8 cellular contexts compared by ENCODE assay signal in genomic region chr2:133266926-133267590, GRCh38.
DNase-seq lines count a peak whose midpoint lies in the region; TF ChIP-seq lines count a peak whose summit lies in the region.

No MANE protein-coding gene starts in this region.

- H3K4me1 Mint-ChIP-seq in progenitor cell of endocrine pancreas (ENCODE audit: low read depth), result peaks cover 13% of the 10 kb centered on the region

- peaks cover 20% of the 10 kb centered on the region for H3K27me3 Mint-ChIP-seq in progenitor cell of endocrine pancreas

- H3K4me3 Mint-ChIP-seq in progenitor cell of endocrine pancreas (ENCODE audit: low read depth), result peak overlapping the region; percentile 78

- H3K4me3 ChIP-seq in fibroblast of villous mesenchyme (ENCODE audit: low read depth, low read length), result peak overlapping the region; percentile 57

- no peaks in the 10 kb centered on the region for H3K36me3 Mint-ChIP-seq in progenitor cell of endocrine pancreas (ENCODE audit: insufficient read depth)

- DNase-seq in ELF-1 (ENCODE audit: low read depth, low spot score), result peak; percentile 6
- peak; percentile 10 for DNase-seq in NCI-H510A (lab: John Stamatoyannopoulos, UW)
- DNase-seq in fibroblast of villous mesenchyme (ENCODE audit: low read depth), result no peak
- DNase-seq in progenitor cell of endocrine pancreas (ENCODE audit: low spot score, unreplicated experiment), result peak; percentile 9
- DNase-seq in activated T-cell treated with anti-CD3 and anti-CD28 coated beads for 4 hours, result no peak
- no peak for DNase-seq in T-helper 1 cell
- no peak for DNase-seq in activated CD4-positive, alpha-beta T cell treated with anti-CD3 and anti-CD28 coated beads for 1 hour
- no peak for DNase-seq in GDM1 (lab: John Stamatoyannopoulos, UW)

- no peaks in the 10 kb centered on the region for H3K9me3 Mint-ChIP-seq in progenitor cell of endocrine pancreas (ENCODE audit: low read depth)

- H3K27ac Mint-ChIP-seq in progenitor cell of endocrine pancreas, result no peak overlapping the region

- TF ChIP-seq CTCF in fibroblast of villous mesenchyme (IDR thresholded peaks at IDR 0.05; ENCODE audit: insufficient read depth, low read depth, low read length) (no peak), progenitor cell of endocrine pancreas (IDR thresholded peaks at IDR 0.05; ENCODE audit: unreplicated experiment) (no peak)

Comparison
In these comparisons a context has a peak if more than half of its experiments do, and no peak if none do; other contexts are left out.
1. DNase-seq: peak in ELF-1 (single experiment), NCI-H510A (single experiment) and progenitor cell of endocrine pancreas (single experiment); none in fibroblast of villous mesenchyme (single experiment), activated T-cell treated with anti-CD3 and anti-CD28 coated beads for 4 hours (single experiment), T-helper 1 cell (0 of 5), activated CD4-positive, alpha-beta T cell treated with anti-CD3 and anti-CD28 coated beads for 1 hour (single experiment) and GDM1 (single experiment).